22 cellular contexts compared by ENCODE assay signal in genomic region chr2:206125914-206126313, GRCh38. TPM values are rescaled to one million over a fixed set of nuclear protein-coding genes. Genes with fewer than 3 reads are reported as not detected.
A peak's percentile ranks its signal among the peaks of the same experiment; 100 is the strongest.
DNase-seq lines count a peak whose midpoint lies in the region; ATAC-seq, FAIRE-seq and TF ChIP-seq lines count a peak whose summit lies in the region.
"Had no signal": no experiment of that assay in that cellular context is flagged by ENCODE, and none has a peak within 500 bp of the region (broad histone marks: within the 10 kb centered on the region; RNA-seq: fewer than 3 reads in every experiment).

No MANE protein-coding gene starts in this region.

- no peak overlapping the region for H3K23ac ChIP-seq in mesenchymal stem cell (ENCODE audit: low read length in 2 of 2)

- H2AK5ac ChIP-seq in mesenchymal stem cell (ENCODE audit: low read length, severe bottlenecking), result no peak overlapping the region

- H3K4ac ChIP-seq in mesenchymal stem cell (ENCODE audit: low read depth in 1 of 2, low read length in 2 of 2), result no peak overlapping the region

- H3K9me3 ChIP-seq in adipocyte (ENCODE audit: control insufficient read depth, low read length) (no peaks in the 10 kb centered on the region), mesenchymal stem cell (ENCODE audit: control insufficient read depth, low read length) (no peaks in the 10 kb centered on the region), uterus (peaks cover 0 to 4% of the 10 kb centered on the region in 2 donors)
- H3K9me3 ChIP-seq: MG63, Peyer's patch had no signal

- H3K14ac ChIP-seq in mesenchymal stem cell (ENCODE audit: low read length in 2 of 2), result no peak overlapping the region

- H3K4me1 ChIP-seq in adipocyte (ENCODE audit: control insufficient read depth, insufficient read depth, low read length) (no peaks in the 10 kb centered on the region), mesenchymal stem cell (ENCODE audit: control insufficient read depth, insufficient read depth, low read depth, low read length) (peaks cover 2% of the 10 kb centered on the region), uterus (no peaks in the 10 kb centered on the region)
- H3K4me1 ChIP-seq: Peyer's patch had no signal

- H3K18ac ChIP-seq in mesenchymal stem cell (ENCODE audit: low read depth in 1 of 2, low read length in 2 of 2), result no peak overlapping the region

- no peak overlapping the region for H3K4me2 ChIP-seq in mesenchymal stem cell (ENCODE audit: low read length, poor library complexity, severe bottlenecking)

- H3K4me3 ChIP-seq in adipocyte (ENCODE audit: low read length), result no peak overlapping the region
- H3K4me3 ChIP-seq in mesenchymal stem cell (ENCODE audit: insufficient read depth in 1 of 2, low read depth in 1 of 2, low read length in 2 of 2), result no peak overlapping the region
- no peak overlapping the region for H3K4me3 ChIP-seq in uterus
- H3K4me3 ChIP-seq: MG63, Peyer's patch had no signal

- DNase-seq in adipocyte (ENCODE audit: low read depth) (peak; percentile 29), epithelial cell of prostate (ENCODE audit: low read depth, low spot score) (no peak), mesenchymal stem cell (no peak), uterus (no peak), GOT3 (lab: John Stamatoyannopoulos, UW) (no peak), NCI-H510A treated with DMSO at 0.1 percent for 48 hours (lab: John Stamatoyannopoulos, UW) (no peak), left cardiac atrium (no peak)
- DNase-seq: ACHN, DMS153, DND-41, H7, KG1, MG63, NCI-H2029, NCI-H446 treated with DMSO at 0.1 percent for 48 hours, NCI-H69, Peyer's patch, SHP77 treated with DMSO at 0.1 percent for 48 hours had no signal

- no peak overlapping the region for H2AFZ ChIP-seq in mesenchymal stem cell (ENCODE audit: low read depth, low read length)

- peak; percentile 52 for FAIRE-seq in A204.1 (lab: Jason Lieb, UNC)
- FAIRE-seq: GM19239, HTR-8/SVneo had no signal

- H2BK15ac ChIP-seq in mesenchymal stem cell (ENCODE audit: low read depth, poor library complexity, severe bottlenecking), result no peak overlapping the region

- intact Hi-C loops in uterus (cut with DNase I; ENCODE audit: low total_unique reads), result no loop called here
- intact Hi-C loops in left cardiac atrium (cut with DNase I), result no loop called here

- H3K79me1 ChIP-seq in mesenchymal stem cell (replicated peaks; ENCODE audit: low read length, poor library complexity, severe bottlenecking), result peaks cover 6% of the 10 kb centered on the region

- H3K27me3 ChIP-seq in adipocyte (replicated peaks; ENCODE audit: control insufficient read depth, insufficient read depth, low read length) (no peaks in the 10 kb centered on the region), mesenchymal stem cell (ENCODE audit: control insufficient read depth in 1 of 2, insufficient read depth in 1 of 2, low read length in 2 of 2) (no peaks in the 10 kb centered on the region), uterus (no peaks in the 10 kb centered on the region)
- H3K27me3 ChIP-seq: MG63, Peyer's patch had no signal

- H2BK120ac ChIP-seq in mesenchymal stem cell (ENCODE audit: low read depth, low read length), result no peak overlapping the region

- TF ChIP-seq POLR2A in uterus (IDR thresholded peaks at IDR 0.05), result no peak

- no peak overlapping the region for H2BK12ac ChIP-seq in mesenchymal stem cell (ENCODE audit: low read length in 2 of 2)

- H3K9ac ChIP-seq in adipocyte (ENCODE audit: low read length) (no peak overlapping the region), mesenchymal stem cell (ENCODE audit: low read length) (no peak overlapping the region)

- H4K91ac ChIP-seq in mesenchymal stem cell (ENCODE audit: low read length), result no peak overlapping the region

- no peak for TF ChIP-seq CTCF in uterus (IDR thresholded peaks at IDR 0.05)

- H4K8ac ChIP-seq in mesenchymal stem cell (ENCODE audit: low read length), result no peak overlapping the region

- ATAC-seq in left cardiac atrium, result no peak

- peak overlapping the region; percentile 19 for H3K27ac ChIP-seq in epithelial cell of prostate
- H3K27ac ChIP-seq in mesenchymal stem cell (ENCODE audit: low read length, poor library complexity, severe bottlenecking), result peak overlapping the region; percentile 72
- H3K27ac ChIP-seq in uterus, result no peak overlapping the region
- H3K27ac ChIP-seq: 22Rv1, Peyer's patch had no signal

- H2BK5ac ChIP-seq in mesenchymal stem cell (ENCODE audit: low read depth, low read length, poor library complexity, severe bottlenecking), result no peak overlapping the region

- H3K36me3 ChIP-seq in adipocyte (ENCODE audit: control insufficient read depth, insufficient read depth, low read length, severe bottlenecking) (peaks cover 94% of the 10 kb centered on the region), mesenchymal stem cell (ENCODE audit: control insufficient read depth in 1 of 2, insufficient read depth in 2 of 2, low read depth in 1 of 2, low read length in 2 of 2) (peaks cover 27 to 91% of the 10 kb centered on the region in 2 experiments), uterus (no peaks in the 10 kb centered on the region)

RNA-seq across cellular contexts. Expression of gene NDUFS1, which starts 33.3 kb away (rescaled TPM):
- polyA plus RNA-seq in mesenchymal stem cell (2013, experiment 1 of 2), result 40.6 TPM
- 46.1 TPM for polyA plus RNA-seq in mesenchymal stem cell (2013, experiment 2 of 2)
- total RNA-seq in uterus (100 to 1,000 TPM in 1 of 4 donors, 10 to 100 TPM in 3; 25.6 to 164 (median 56.6) TPM), left cardiac atrium (100 to 1,000 TPM; 236 to 289 TPM)

RNA-seq across cellular contexts. Expression of gene EEF1B2, which starts 33.8 kb away (rescaled TPM):
- polyA plus RNA-seq in mesenchymal stem cell (2013, experiment 1 of 2), result 649 TPM
- polyA plus RNA-seq in mesenchymal stem cell (2013, experiment 2 of 2), result 665 TPM
- total RNA-seq in uterus (100 to 1,000 TPM; 267 to 794 (median 564) TPM), left cardiac atrium (100 to 1,000 TPM; 308 to 357 TPM)

RNA-seq across cellular contexts. Expression of gene INO80D, which starts 39.9 kb away (rescaled TPM):
- 2.8 TPM for polyA plus RNA-seq in mesenchymal stem cell (2013, experiment 1 of 2)
- 2.7 TPM for polyA plus RNA-seq in mesenchymal stem cell (2013, experiment 2 of 2)
- total RNA-seq in uterus, result 10 to 100 TPM in 3 of 4 donors, 1 to 10 TPM in 1; 6.4 to 45.6 (median 23.4) TPM
- 10 to 100 TPM; 10.8 to 15.1 TPM for total RNA-seq in left cardiac atrium

Comparison
In these comparisons a context has a peak if more than half of its experiments do, and no peak if none do; other contexts are left out.
1. H3K27ac ChIP-seq: peak in epithelial cell of prostate (single experiment) and mesenchymal stem cell (single experiment); none in uterus (0 of 2).